In the genomic region with DNA sequence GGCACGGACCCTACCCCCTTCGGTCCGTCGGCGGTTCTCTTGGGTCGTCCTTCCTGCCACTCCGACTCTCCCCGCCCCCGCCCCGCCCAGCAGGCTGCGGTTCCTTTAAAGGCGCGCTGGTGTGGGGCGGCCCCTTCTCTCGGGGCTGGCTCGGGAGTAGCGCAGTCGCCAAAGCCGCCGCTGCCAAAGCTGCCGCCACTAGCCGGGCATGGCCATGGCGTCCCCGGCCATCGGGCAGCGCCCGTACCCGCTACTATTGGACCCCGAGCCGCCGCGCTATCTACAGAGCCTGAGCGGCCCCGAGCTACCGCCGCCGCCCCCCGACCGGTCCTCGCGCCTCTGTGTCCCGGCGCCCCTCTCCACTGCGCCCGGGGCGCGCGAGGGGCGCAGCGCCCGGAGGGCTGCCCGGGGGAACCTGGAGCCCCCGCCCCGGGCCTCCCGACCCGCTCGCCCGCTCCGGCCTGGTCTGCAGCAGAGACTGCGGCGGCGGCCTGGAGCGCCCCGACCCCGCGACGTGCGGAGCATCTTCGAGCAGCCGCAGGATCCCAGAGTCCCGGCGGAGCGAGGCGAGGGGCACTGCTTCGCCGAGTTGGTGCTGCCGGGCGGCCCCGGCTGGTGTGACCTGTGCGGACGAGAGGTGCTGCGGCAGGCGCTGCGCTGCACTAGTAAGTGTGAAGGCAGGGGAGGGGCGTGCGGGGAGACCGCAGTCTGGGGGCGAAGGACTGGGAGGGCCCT, we compare ENCODE assay signal across 9 cellular contexts. TPM values are rescaled to one million over a fixed set of nuclear protein-coding genes. Genes with fewer than 3 reads are reported as not detected.
DNase-seq lines count a peak whose midpoint lies in the region; ATAC-seq, FAIRE-seq and TF ChIP-seq lines count a peak whose summit lies in the region.
"Had no signal": no experiment of that assay in that cellular context is flagged by ENCODE, and none has a peak within 500 bp of the region (broad histone marks: within the 10 kb centered on the region; RNA-seq: fewer than 3 reads in every experiment).

A gene with protein sequence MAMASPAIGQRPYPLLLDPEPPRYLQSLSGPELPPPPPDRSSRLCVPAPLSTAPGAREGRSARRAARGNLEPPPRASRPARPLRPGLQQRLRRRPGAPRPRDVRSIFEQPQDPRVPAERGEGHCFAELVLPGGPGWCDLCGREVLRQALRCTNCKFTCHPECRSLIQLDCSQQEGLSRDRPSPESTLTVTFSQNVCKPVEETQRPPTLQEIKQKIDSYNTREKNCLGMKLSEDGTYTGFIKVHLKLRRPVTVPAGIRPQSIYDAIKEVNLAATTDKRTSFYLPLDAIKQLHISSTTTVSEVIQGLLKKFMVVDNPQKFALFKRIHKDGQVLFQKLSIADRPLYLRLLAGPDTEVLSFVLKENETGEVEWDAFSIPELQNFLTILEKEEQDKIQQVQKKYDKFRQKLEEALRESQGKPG (plus strand): TSS at position 137 of the 735 bp plus-strand sequence. CDS start 72 bp downstream, at position 209.

- H3K79me2 ChIP-seq in MM.1S (ENCODE audit: low read length) = no peaks in the 10 kb centered on the region

- peak within 1 kb of the TSS; percentile 94 for H3K4me2 ChIP-seq in MM.1S (ENCODE audit: low read depth, low read length)

- POLR2A ChIA-PET in activated B cell treated with CpG ODN at 0.5 μM for 24 hours (lab: Charles Lee) = interaction anchor here (0.6 to 2.4 kb wide), 9 partner anchors 9 to 170 kb away, joined by 3 to 10 read pairs (median 6); no protein-coding TSS in a partner anchor

- no peaks in the 10 kb centered on the region for H3F3A ChIP-seq in MM.1S (ENCODE audit: insufficient read depth, low read length)

- H3K36me3 Mint-ChIP-seq in activated B cell treated with CpG ODN at 0.5 μM for 24 hours (ENCODE audit: low read depth) = no peaks in the 10 kb centered on the region

- peak within 1 kb of the TSS; percentile 24 for H3K27ac Mint-ChIP-seq in activated B cell treated with CpG ODN at 0.5 μM for 24 hours

- intact Hi-C loops in activated B cell treated with CpG ODN at 0.5 μM for 24 hours (cut with micrococcal nuclease) = loop anchor here (1.0 to 5.0 kb wide), 4 partner anchors 9 to 36 kb away; no protein-coding TSS in a partner anchor

- H3K27me3 ChIP-seq in MM.1S (replicated peaks; ENCODE audit: insufficient read depth, low read length) (peaks cover 15% of the 10 kb centered on the region), bronchial epithelial cell (ENCODE audit: control insufficient read depth, insufficient read depth, low read length) (no peaks in the 10 kb centered on the region), kidney epithelial cell (ENCODE audit: control insufficient read depth, insufficient read depth, low read length) (peaks cover 20% of the 10 kb centered on the region)

- H3K36me3 ChIP-seq in MM.1S (replicated peaks; ENCODE audit: insufficient read depth, low read length) (no peaks in the 10 kb centered on the region), bronchial epithelial cell (ENCODE audit: control insufficient read depth, insufficient read depth, low read length) (no peaks in the 10 kb centered on the region), kidney epithelial cell (ENCODE audit: control insufficient read depth, insufficient read depth, low read length) (no peaks in the 10 kb centered on the region)

- H3K9me3 Mint-ChIP-seq in activated B cell treated with CpG ODN at 0.5 μM for 24 hours = no peaks in the 10 kb centered on the region

- H3K4me3 ChIP-seq in MM.1S (ENCODE audit: low read length) (peak within 1 kb of the TSS; percentile 63), bronchial epithelial cell (ENCODE audit: low read depth, low read length) (peak within 1 kb of the TSS; percentile 54), kidney epithelial cell (ENCODE audit: low read depth, low read length) (peak within 1 kb of the TSS; percentile 46)

- H3K9me2 ChIP-seq in MM.1S (replicated peaks; ENCODE audit: insufficient read depth, low read length) = no peaks in the 10 kb centered on the region

- H2AFZ ChIP-seq in MM.1S (ENCODE audit: low read length) = peak within 1 kb of the TSS; percentile 39

- no peaks in the 10 kb centered on the region for H3K9me3 ChIP-seq in MM.1S (replicated peaks; ENCODE audit: insufficient read depth, low read length)

- peak; percentile 50 for ATAC-seq in GM21529 (IDR thresholded peaks at IDR 0.05; ENCODE audit: unreplicated experiment)
- peak; percentile 91 for ATAC-seq in activated B cell treated with CpG ODN at 0.5 μM for 24 hours (ENCODE audit: low read depth)

- CTCF ChIA-PET in activated B cell treated with CpG ODN at 0.5 μM for 24 hours (lab: Charles Lee) = interaction anchor here (1.1 to 2.6 kb wide), 4 partner anchors 17 to 496 kb away, joined by 5 to 15 read pairs (median 6); no protein-coding TSS in a partner anchor

- peak within 1 kb of the TSS; percentile 82 for H3K4me3 Mint-ChIP-seq in activated B cell treated with CpG ODN at 0.5 μM for 24 hours

- no peak for TF ChIP-seq CTCF in MM.1S (IDR thresholded peaks at IDR 0.05; ENCODE audit: low read length)
- TF ChIP-seq CTCF in activated B cell treated with CpG ODN at 0.5 μM for 24 hours (IDR thresholded peaks at IDR 0.05) = no peak
- TF ChIP-seq CTCF in bronchial epithelial cell (IDR thresholded peaks at IDR 0.05; ENCODE audit: insufficient read depth, low read length, severe bottlenecking) = no peak
- TF ChIP-seq CTCF in kidney epithelial cell (IDR thresholded peaks at IDR 0.05; ENCODE audit: insufficient read depth, low read length, poor library complexity, severe bottlenecking) = no peak

- FAIRE-seq in bronchial epithelial cell (lab: Jason Lieb, UNC) = no peak
- FAIRE-seq: TTC549 had no signal

- DNase-seq in COR-L47 (lab: John Stamatoyannopoulos, UW) (peak; percentile 42), MM.1S (peak; percentile 83), activated B cell treated with CpG ODN at 0.5 μM for 24 hours (peak; percentile 80), bronchial epithelial cell (ENCODE audit: low read depth) (no peak), kidney epithelial cell (ENCODE audit: low read depth) (no peak), cortex of kidney (lab: John Stamatoyannopoulos, UW) (no peak)
- peak; percentile 57 to 82 (median 69) for DNase-seq in stimulated activated CD4-positive, alpha-beta T cell treated with anti-CD3 and anti-CD28 coated beads, Interleukin-1b, Interleukin-23, amount 100 ng/mL, for 24 hours (ENCODE audit: low read depth in 4 of 4, low spot score in 1 of 4)

- H3K9ac ChIP-seq in MM.1S (ENCODE audit: low read length) = no peak within 1 kb of the TSS; the same call in 1 of the 2 replicates

- H3K27me3 Mint-ChIP-seq in activated B cell treated with CpG ODN at 0.5 μM for 24 hours = peaks cover 17% of the 10 kb centered on the region

- no peak within 1 kb of the TSS for H3K27ac ChIP-seq in MM.1S (ENCODE audit: low read length)

- no peaks in the 10 kb centered on the region; the same call in 1 of the 2 replicates for H3K4me1 ChIP-seq in MM.1S (ENCODE audit: low read length)

- H3K4me1 Mint-ChIP-seq in activated B cell treated with CpG ODN at 0.5 μM for 24 hours = peaks cover 33% of the 10 kb centered on the region

- H4K20me1 ChIP-seq in MM.1S (ENCODE audit: insufficient read depth, low read length) = no peaks in the 10 kb centered on the region

RNA-seq across cellular contexts. Expression of the gene that starts here (rescaled TPM):
- total RNA-seq in activated B cell treated with CpG ODN at 0.5 μM for 24 hours = 114 and 116 TPM in 2 replicates
- 3.4 and 4.6 TPM in 2 replicates for total RNA-seq in bronchial epithelial cell
- 4.0 and 4.2 TPM in 2 replicates for total RNA-seq in kidney epithelial cell

Comparison
In these comparisons a context has a peak if more than half of its experiments do, and no peak if none do; other contexts are left out.
1. RNA of the gene that starts here (total RNA-seq): 114 to 116 TPM in activated B cell treated with CpG ODN at 0.5 μM for 24 hours; 4.0 to 4.2 TPM in kidney epithelial cell and 3.4 to 4.6 TPM in bronchial epithelial cell; every median in the first group is over 10 times any median in the second.
2. DNase-seq: peak in COR-L47 (single experiment), MM.1S (single experiment), activated B cell treated with CpG ODN at 0.5 μM for 24 hours (single experiment) and stimulated activated CD4-positive, alpha-beta T cell treated with anti-CD3 and anti-CD28 coated beads, Interleukin-1b, Interleukin-23, amount 100 ng/mL, for 24 hours (4 of 4); none in bronchial epithelial cell (single experiment), kidney epithelial cell (single experiment) and cortex of kidney (single experiment).
3. Peak in every context shown above with its lines, with median percentiles within 50 percentile points of each other: H3K4me3 ChIP-seq.